ENCODE assay signal across 19 cellular contexts in genomic region chr1:52532732-52533327, GRCh38. TPM values are rescaled to one million over a fixed set of nuclear protein-coding genes. Genes with fewer than 3 reads are reported as not detected.
DNase-seq lines count a peak whose midpoint lies in the region; ATAC-seq, FAIRE-seq and TF ChIP-seq lines count a peak whose summit lies in the region.
"Had no signal": no experiment of that assay in that cellular context is flagged by ENCODE, and none has a peak within 500 bp of the region (broad histone marks: within the 10 kb centered on the region; RNA-seq: fewer than 3 reads in every experiment).

No MANE protein-coding gene starts in this region.

- peak overlapping the region; percentile 52 for H3K27ac Mint-ChIP-seq in central memory CD8-positive, alpha-beta T cell (ENCODE audit: low read depth)
- peak overlapping the region in 3 of 6 donors; percentile 9 to 68 (median 23) for H3K27ac Mint-ChIP-seq in immature natural killer cell
- H3K27ac Mint-ChIP-seq: activated CD4-positive, alpha-beta T cell treated with anti-CD3 and anti-CD28 coated beads, Interleukin-2, amount 10 ng/mL, durations not matched to agents 24 days and 14 days; activated naive CD8-positive, alpha-beta T cell treated with anti-CD3 and anti-CD28 coated beads, Interleukin-2, amount 10 ng/mL, durations not matched to agents 7 days and 5 days; HFFc6; T-helper 2 cell treated with Interferon-gamma antibody and Interleukin-4, amounts not matched to agents 5 μg/mL and 100 μg/mL, for 36 hours had no signal

- H3K27me3 Mint-ChIP-seq in central memory CD8-positive, alpha-beta T cell = no peaks in the 10 kb centered on the region
- H3K27me3 Mint-ChIP-seq in immature natural killer cell (ENCODE audit: low read depth in 3 of 3) = no peaks in the 10 kb centered on the region
- H3K27me3 Mint-ChIP-seq: activated CD4-positive, alpha-beta T cell treated with anti-CD3 and anti-CD28 coated beads, Interleukin-2, amount 10 ng/mL, durations not matched to agents 24 days and 14 days; activated naive CD8-positive, alpha-beta T cell treated with anti-CD3 and anti-CD28 coated beads, Interleukin-2, amount 10 ng/mL, durations not matched to agents 7 days and 5 days had no signal

- DNase-seq in GM18507 (ENCODE audit: extremely low spot score, insufficient read length, low read depth) = no peak
- DNase-seq in central memory CD8-positive, alpha-beta T cell (ENCODE audit: low spot score in 2 of 2) = no peak
- no peak for DNase-seq in immature natural killer cell
- no peak for DNase-seq in SHP77 treated with DMSO at 0.1 percent for 48 hours (lab: John Stamatoyannopoulos, UW)
- no peak for DNase-seq in T1000 (lab: John Stamatoyannopoulos, UW)
- DNase-seq: activated CD4-positive, alpha-beta T cell treated with anti-CD3 and anti-CD28 coated beads, Interleukin-2, amount 10 ng/mL, durations not matched to agents 24 days and 14 days; activated naive CD8-positive, alpha-beta T cell treated with anti-CD3 and anti-CD28 coated beads, Interleukin-2, amount 10 ng/mL, durations not matched to agents 7 days and 5 days; dorsolateral prefrontal cortex; HFFc6; NCI-H1048; NCI-H2081 treated with DMSO at 0.1 percent for 48 hours; stimulated activated CD4-positive, alpha-beta T cell treated with anti-CD3 and anti-CD28 coated beads, Interleukin-15, amount 100 ng/mL, for 24 hours had no signal

- peak; percentile 73 for FAIRE-seq in GM18507 (lab: Jason Lieb, UNC)
- FAIRE-seq: bronchial epithelial cell, D721Med had no signal

- H3K9ac ChIP-seq in BLaER1 treated with 17β-estradiol and CSF1 and Interleukin-3, amounts not matched to agents 10 nM and 100 nM = peak overlapping the region in 2 of 11 experiments; percentile 5 to 6; a peak in 1 of 22 replicates
- peak overlapping the region; percentile 8; the same call in 1 of the 2 replicates for H3K9ac ChIP-seq in OCI-LY1 (ENCODE audit: low read length)

- H3K9me2 ChIP-seq in OCI-LY1 (ENCODE audit: low read depth, low read length) = no peaks in the 10 kb centered on the region

- no peaks in the 10 kb centered on the region for H3K9me3 Mint-ChIP-seq in central memory CD8-positive, alpha-beta T cell
- H3K9me3 Mint-ChIP-seq in immature natural killer cell = no peaks in the 10 kb centered on the region

- H3K4me1 ChIP-seq in BLaER1 treated with 17β-estradiol and CSF1 and Interleukin-3, amounts not matched to agents 10 nM and 100 nM = peaks cover 19 to 48% (median 40%) of the 10 kb centered on the region in 10 experiments; a peak in 19 of 20 replicates
- peaks cover 20% of the 10 kb centered on the region for H3K4me1 ChIP-seq in OCI-LY1 (ENCODE audit: insufficient read depth, low read length, severe bottlenecking)

- peaks cover 4 to 71% (median 44%) of the 10 kb centered on the region in 11 experiments; a peak in 17 of 22 replicates for H4K20me1 ChIP-seq in BLaER1 treated with 17β-estradiol and CSF1 and Interleukin-3, amounts not matched to agents 10 nM and 100 nM
- H4K20me1 ChIP-seq in OCI-LY1 (ENCODE audit: insufficient read depth, low read length) = no peaks in the 10 kb centered on the region

- no peak overlapping the region for H3K4me3 ChIP-seq in BLaER1 treated with 17β-estradiol and CSF1 and Interleukin-3, amounts not matched to agents 10 nM and 100 nM
- peak overlapping the region; percentile 23 for H3K4me3 ChIP-seq in OCI-LY1 (ENCODE audit: low read depth, low read length, poor library complexity, severe bottlenecking)
- H3K4me3 ChIP-seq: dorsolateral prefrontal cortex had no signal

- peak overlapping the region; percentile 1 to 75 (median 38); a peak in 19 of 22 replicates for H3K4me2 ChIP-seq in BLaER1 treated with 17β-estradiol and CSF1 and Interleukin-3, amounts not matched to agents 10 nM and 100 nM
- peak overlapping the region; percentile 44 for H3K4me2 ChIP-seq in OCI-LY1 (ENCODE audit: low read length)

- H3K36me3 ChIP-seq in BLaER1 treated with 17β-estradiol and CSF1 and Interleukin-3, amounts not matched to agents 10 nM and 100 nM = peaks cover 12 to 72% (median 53%) of the 10 kb centered on the region in 11 experiments
- peaks cover 4% of the 10 kb centered on the region; the same call in 1 of the 2 replicates for H3K36me3 ChIP-seq in OCI-LY1 (ENCODE audit: insufficient read depth, low read length)

- peak overlapping the region in 7 of 11 experiments; percentile 6 to 47 (median 31); a peak in 8 of 22 replicates for H3K27ac ChIP-seq in BLaER1 treated with 17β-estradiol and CSF1 and Interleukin-3, amounts not matched to agents 10 nM and 100 nM
- peak overlapping the region; percentile 60 for H3K27ac ChIP-seq in OCI-LY1 (ENCODE audit: low read depth, low read length, poor library complexity, severe bottlenecking)
- H3K27ac ChIP-seq: dorsolateral prefrontal cortex had no signal

- H3K27me3 ChIP-seq in BLaER1 treated with 17β-estradiol and CSF1 and Interleukin-3, amounts not matched to agents 10 nM and 100 nM = no peaks in the 10 kb centered on the region
- H3K27me3 ChIP-seq in OCI-LY1 (ENCODE audit: insufficient read depth, low read length) = no peaks in the 10 kb centered on the region
- H3K27me3 ChIP-seq: dorsolateral prefrontal cortex had no signal

- peaks cover 53% of the 10 kb centered on the region for H3K79me2 ChIP-seq in OCI-LY1 (ENCODE audit: insufficient read depth, low read length)

- no peak for TF ChIP-seq CTCF in OCI-LY1 (IDR thresholded peaks at IDR 0.05; ENCODE audit: low read length)

- H3K9me3 ChIP-seq in BLaER1 treated with 17β-estradiol and CSF1 and Interleukin-3, amounts not matched to agents 10 nM and 100 nM (replicated peaks in 1 of 11) = peaks cover 28 to 46% (median 45%) of the 10 kb centered on the region in 11 experiments
- H3K9me3 ChIP-seq in OCI-LY1 (ENCODE audit: low read length) = peaks cover 7% of the 10 kb centered on the region; the same call in 1 of the 2 replicates

- no peak overlapping the region for H2AFZ ChIP-seq in OCI-LY1 (ENCODE audit: low read length)

- no peaks in the 10 kb centered on the region; the same call in 1 of the 2 replicates for H3F3A ChIP-seq in OCI-LY1 (ENCODE audit: insufficient read depth, low read length)

- ATAC-seq in central memory CD8-positive, alpha-beta T cell (replicated peaks; ENCODE audit: extremely low read depth, poor library complexity, severe bottlenecking) = no peak
- no peak for ATAC-seq in GM21576 (IDR thresholded peaks at IDR 0.05; ENCODE audit: unreplicated experiment)

- H3K36me3 Mint-ChIP-seq in central memory CD8-positive, alpha-beta T cell (ENCODE audit: insufficient read depth) = peaks cover under 1% of the 10 kb centered on the region
- peaks cover 0 to 8% (median 8%) of the 10 kb centered on the region in 3 donors for H3K36me3 Mint-ChIP-seq in immature natural killer cell

- H3K4me3 Mint-ChIP-seq in central memory CD8-positive, alpha-beta T cell = no peak overlapping the region
- no peak overlapping the region for H3K4me3 Mint-ChIP-seq in immature natural killer cell
- H3K4me3 Mint-ChIP-seq: activated CD4-positive, alpha-beta T cell treated with anti-CD3 and anti-CD28 coated beads, Interleukin-2, amount 10 ng/mL, durations not matched to agents 24 days and 14 days; activated naive CD8-positive, alpha-beta T cell treated with anti-CD3 and anti-CD28 coated beads, Interleukin-2, amount 10 ng/mL, durations not matched to agents 7 days and 5 days; HFFc6; neural crest cell; T-helper 2 cell treated with Interferon-gamma antibody and Interleukin-4, amounts not matched to agents 5 μg/mL and 100 μg/mL, for 36 hours had no signal

- H3K4me1 Mint-ChIP-seq in central memory CD8-positive, alpha-beta T cell = peaks cover 44% of the 10 kb centered on the region
- peaks cover 42 to 59% of the 10 kb centered on the region in 2 donors for H3K4me1 Mint-ChIP-seq in immature natural killer cell

RNA-seq across cellular contexts. Expression of gene TUT4, which starts 20.1 kb away (rescaled TPM):
- polyA plus RNA-seq in immature natural killer cell = 10 to 100 TPM; 14.5 to 36.0 (median 23.0) TPM
